In genomic region chr19:633068-633785, GRCh38 we compare ENCODE assay signal across 8 cellular contexts. TPM values are rescaled to one million over a fixed set of nuclear protein-coding genes. Genes with fewer than 3 reads are reported as not detected.
DNase-seq lines count a peak whose midpoint lies in the region; ATAC-seq and TF ChIP-seq lines count a peak whose summit lies in the region.

Gene POLRMT (minus strand): TSS chr19:633537. CDS start chr19:633512, 25 bp downstream.

- ATAC-seq in GM18498 (IDR thresholded peaks at IDR 0.05; ENCODE audit: unreplicated experiment) (peak; percentile 89), HG02943 (IDR thresholded peaks at IDR 0.05; ENCODE audit: low read depth, unreplicated experiment) (peak; percentile 76), upper lobe of left lung (ENCODE audit: low FRiP score in 2 of 2) (peak; percentile 95 to 98)

- TF ChIP-seq CTCF in left ventricle myocardium inferior (IDR thresholded peaks at IDR 0.05; ENCODE audit: borderline replicate concordance), result peak; percentile 44
- peak in 4 of 6 experiments; percentile 15 to 36 (median 24) for TF ChIP-seq CTCF in upper lobe of left lung (IDR thresholded peaks at IDR 0.05)

- H3K4me3 ChIP-seq in left ventricle myocardium inferior (peak within 1 kb of the TSS; percentile 85), upper lobe of left lung (peak within 1 kb of the TSS; percentile 76 to 99 (median 88))

- DNase-seq in NCI-H187 treated with DMSO at 0.1 percent for 48 hours (lab: John Stamatoyannopoulos, UW) (peak; percentile 86), T-helper 2 cell (peak; percentile 89 to 99 (median 94)), left ventricle myocardium inferior (peak; percentile 98), posterior vena cava (ENCODE audit: low spot score) (peak; percentile 100), upper lobe of left lung (peak; percentile 98 to 99)

- peaks cover 43% of the 10 kb centered on the region for H3K4me1 ChIP-seq in left ventricle myocardium inferior
- peaks cover 22 to 31% (median 22%) of the 10 kb centered on the region in 4 donors for H3K4me1 ChIP-seq in upper lobe of left lung

- H3K27ac ChIP-seq in angular gyrus (ENCODE audit: low read depth, low read length), result peak within 1 kb of the TSS; percentile 81
- peak within 1 kb of the TSS; percentile 85 for H3K27ac ChIP-seq in left ventricle myocardium inferior (replicated peaks)
- peak within 1 kb of the TSS; percentile 67 to 76 (median 70) for H3K27ac ChIP-seq in upper lobe of left lung

- H3K9me3 ChIP-seq in left ventricle myocardium inferior (replicated peaks) (no peaks in the 10 kb centered on the region), upper lobe of left lung (no peaks in the 10 kb centered on the region)

- TF ChIP-seq EP300 in upper lobe of left lung (IDR thresholded peaks at IDR 0.05), result no peak

- H3K27me3 ChIP-seq in left ventricle myocardium inferior (ENCODE audit: low read depth) (no peaks in the 10 kb centered on the region), upper lobe of left lung (no peaks in the 10 kb centered on the region)

- intact Hi-C loops in left ventricle myocardium inferior (cut with micrococcal nuclease) (no loop called here), posterior vena cava (cut with DNase I) (loop anchor here in 1 of 2 donors (10.0 kb wide), 1 partner anchor 58 kb away; the partner anchor contains the start of gene BSG)

- WGBS in upper lobe of left lung, 2 donors, result 0 to 1% methylated on average over 27 to 46 of the region's 67 CpGs

- TF ChIP-seq POLR2A in upper lobe of left lung (IDR thresholded peaks at IDR 0.05), result peak in 1 of 4 donors; percentile 66

- peaks cover 21% of the 10 kb centered on the region for H3K36me3 ChIP-seq in left ventricle myocardium inferior
- H3K36me3 ChIP-seq in upper lobe of left lung, result peaks cover 0 to 23% (median 16%) of the 10 kb centered on the region in 4 donors

RNA-seq across cellular contexts. Expression of gene POLRMT, which starts in this region (rescaled TPM):
- 54.3 TPM for total RNA-seq in left ventricle myocardium inferior
- total RNA-seq in posterior vena cava, result 10 to 100 TPM; 25.6 to 30.7 TPM
- total RNA-seq in upper lobe of left lung, result 10 to 100 TPM; 26.7 to 86.5 (median 50.9) TPM

Comparison
In these comparisons a context has a peak if more than half of its experiments do, and no peak if none do; other contexts are left out.
1. Peak in every context shown above with its lines: DNase-seq, ATAC-seq, H3K4me3 ChIP-seq and H3K27ac ChIP-seq.